19 cellular contexts compared by ENCODE assay signal in the genomic region with DNA sequence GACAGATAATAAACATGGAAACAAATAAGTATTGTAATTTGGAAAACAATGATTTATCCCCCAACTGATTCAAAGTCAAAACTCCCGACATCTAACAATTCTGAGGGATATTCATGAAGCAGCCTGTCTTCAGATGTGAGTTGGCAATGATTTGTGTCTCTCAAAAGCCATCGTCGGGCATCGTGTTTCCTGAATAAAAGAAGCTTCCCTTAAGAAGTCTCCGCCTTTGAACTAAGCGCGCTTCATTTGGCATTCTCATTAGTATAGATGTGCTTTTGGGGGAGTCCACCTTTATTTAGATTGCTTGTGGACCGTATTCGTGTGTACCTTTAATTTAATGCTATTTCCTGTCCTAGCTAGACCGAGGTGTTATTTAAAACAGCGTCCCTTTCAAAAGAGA.
DNase-seq lines count a peak whose midpoint lies in the region; ATAC-seq and TF ChIP-seq lines count a peak whose summit lies in the region.
"Had no signal": no experiment of that assay in that cellular context is flagged by ENCODE, and none has a peak within 500 bp of the region (broad histone marks: within the 10 kb centered on the region; RNA-seq: fewer than 3 reads in every experiment).

No MANE protein-coding gene starts in this region.

- peaks cover 55% of the 10 kb centered on the region for H3K36me3 Mint-ChIP-seq in activated naive CD8-positive, alpha-beta T cell treated with anti-CD3 and anti-CD28 coated beads, Interleukin-2, amount 10 ng/mL, durations not matched to agents 7 days and 5 days
- peaks cover 3% of the 10 kb centered on the region for H3K36me3 Mint-ChIP-seq in activated naive CD8-positive, alpha-beta T cell treated with anti-CD3 and anti-CD28 coated beads, Interleukin-2, amount 50 U/mL, for 24 hours (ENCODE audit: low read depth)
- H3K36me3 Mint-ChIP-seq in brain (no peaks in the 10 kb centered on the region), type B pancreatic cell (peaks cover 3% of the 10 kb centered on the region)

- H3K9me3 Mint-ChIP-seq in activated naive CD8-positive, alpha-beta T cell treated with anti-CD3 and anti-CD28 coated beads, Interleukin-2, amount 10 ng/mL, durations not matched to agents 7 days and 5 days = peaks cover 6% of the 10 kb centered on the region
- H3K9me3 Mint-ChIP-seq in activated naive CD8-positive, alpha-beta T cell treated with anti-CD3 and anti-CD28 coated beads, Interleukin-2, amount 50 U/mL, for 24 hours = peaks cover 13% of the 10 kb centered on the region
- peaks cover 0 to 4% (median 0%) of the 10 kb centered on the region in 5 experiments for H3K9me3 Mint-ChIP-seq in brain
- H3K9me3 Mint-ChIP-seq in type B pancreatic cell = no peaks in the 10 kb centered on the region
- H3K9me3 Mint-ChIP-seq: IgD-negative memory B cell had no signal

- H3K4me1 Mint-ChIP-seq in activated naive CD8-positive, alpha-beta T cell treated with anti-CD3 and anti-CD28 coated beads, Interleukin-2, amount 10 ng/mL, durations not matched to agents 7 days and 5 days = peaks cover 56% of the 10 kb centered on the region
- peaks cover 30% of the 10 kb centered on the region for H3K4me1 Mint-ChIP-seq in activated naive CD8-positive, alpha-beta T cell treated with anti-CD3 and anti-CD28 coated beads, Interleukin-2, amount 50 U/mL, for 24 hours
- H3K4me1 Mint-ChIP-seq in brain (peaks cover 13% of the 10 kb centered on the region), type B pancreatic cell (ENCODE audit: unreplicated experiment) (peaks cover 12% of the 10 kb centered on the region)
- H3K4me1 Mint-ChIP-seq: IgD-negative memory B cell had no signal

- no peak for ATAC-seq in activated naive CD8-positive, alpha-beta T cell treated with anti-CD3 and anti-CD28 coated beads, Interleukin-2, amount 10 ng/mL, durations not matched to agents 7 days and 5 days (ENCODE audit: low read depth)
- ATAC-seq in activated naive CD8-positive, alpha-beta T cell treated with anti-CD3 and anti-CD28 coated beads, Interleukin-2, amount 50 U/mL, for 24 hours = no peak
- no peak for ATAC-seq in GM19395 (IDR thresholded peaks at IDR 0.05; ENCODE audit: unreplicated experiment)
- no peak for ATAC-seq in GM21529 (IDR thresholded peaks at IDR 0.05; ENCODE audit: unreplicated experiment)
- ATAC-seq in GM21390 (IDR thresholded peaks at IDR 0.05; ENCODE audit: unreplicated experiment) = no peak
- ATAC-seq: PC-3, SK-N-SH treated with all-trans-retinoic acid at 6 μM for 48 hours had no signal

- POLR2A ChIA-PET in activated naive CD8-positive, alpha-beta T cell treated with anti-CD3 and anti-CD28 coated beads, Interleukin-2, amount 10 ng/mL, durations not matched to agents 7 days and 5 days (lab: Charles Lee) = interaction anchor here (1.1 kb wide), 1 partner anchor 112 kb away, joined by 3 read pairs; no protein-coding TSS in a partner anchor

- peak overlapping the region; percentile 5 for H3K27ac Mint-ChIP-seq in activated naive CD8-positive, alpha-beta T cell treated with anti-CD3 and anti-CD28 coated beads, Interleukin-2, amount 10 ng/mL, durations not matched to agents 7 days and 5 days
- H3K27ac Mint-ChIP-seq in activated naive CD8-positive, alpha-beta T cell treated with anti-CD3 and anti-CD28 coated beads, Interleukin-2, amount 50 U/mL, for 24 hours = no peak overlapping the region
- peak overlapping the region in 3 of 5 experiments; percentile 12 to 69 (median 23) for H3K27ac Mint-ChIP-seq in brain
- H3K27ac Mint-ChIP-seq in type B pancreatic cell = peak overlapping the region; percentile 62
- H3K27ac Mint-ChIP-seq: IgD-negative memory B cell had no signal

- DNase-seq in activated naive CD8-positive, alpha-beta T cell treated with anti-CD3 and anti-CD28 coated beads, Interleukin-2, amount 10 ng/mL, durations not matched to agents 7 days and 5 days = no peak
- no peak for DNase-seq in activated naive CD8-positive, alpha-beta T cell treated with anti-CD3 and anti-CD28 coated beads, Interleukin-2, amount 50 U/mL, for 24 hours
- DNase-seq in left kidney (ENCODE audit: low read depth, low spot score) (peak; percentile 62), type B pancreatic cell (ENCODE audit: extremely low spot score, unreplicated experiment) (no peak)
- DNase-seq: 8988T, ACHN, NCI-H1048, NCI-H1436, NCI-H187, NCI-H2081 treated with DMSO at 0.1 percent for 48 hours, NCI-H524, NCI-H774, PC-3 had no signal

- no peaks in the 10 kb centered on the region for H3K27me3 Mint-ChIP-seq in activated naive CD8-positive, alpha-beta T cell treated with anti-CD3 and anti-CD28 coated beads, Interleukin-2, amount 10 ng/mL, durations not matched to agents 7 days and 5 days
- no peaks in the 10 kb centered on the region for H3K27me3 Mint-ChIP-seq in activated naive CD8-positive, alpha-beta T cell treated with anti-CD3 and anti-CD28 coated beads, Interleukin-2, amount 50 U/mL, for 24 hours
- H3K27me3 Mint-ChIP-seq in brain = no peaks in the 10 kb centered on the region
- no peaks in the 10 kb centered on the region for H3K27me3 Mint-ChIP-seq in type B pancreatic cell

- TF ChIP-seq CTCF in brain (conservative IDR thresholded peaks at IDR 0.05) (no peak), type B pancreatic cell (conservative IDR thresholded peaks at IDR 0.05) (no peak)

- H3K4me3 Mint-ChIP-seq in activated naive CD8-positive, alpha-beta T cell treated with anti-CD3 and anti-CD28 coated beads, Interleukin-2, amount 10 ng/mL, durations not matched to agents 7 days and 5 days = no peak overlapping the region
- H3K4me3 Mint-ChIP-seq in activated naive CD8-positive, alpha-beta T cell treated with anti-CD3 and anti-CD28 coated beads, Interleukin-2, amount 50 U/mL, for 24 hours = no peak overlapping the region
- H3K4me3 Mint-ChIP-seq in brain (peak overlapping the region in 2 of 5 experiments; percentile 51 to 53), type B pancreatic cell (no peak overlapping the region)
- H3K4me3 Mint-ChIP-seq: IgD-negative memory B cell had no signal
